ENCODE assay signal across 8 cellular contexts in genomic region chr15:29925227-29926082, GRCh38.
DNase-seq lines count a peak whose midpoint lies in the region; ATAC-seq and TF ChIP-seq lines count a peak whose summit lies in the region.

No MANE protein-coding gene starts in this region.

- H3K4me3 ChIP-seq in GM06990 (replicated peaks; ENCODE audit: low read depth, low read length) (no peak overlapping the region), fibroblast of pulmonary artery (replicated peaks; ENCODE audit: low read depth, low read length) (no peak overlapping the region), osteoblast (ENCODE audit: insufficient read depth, low read length) (no peak overlapping the region)

- H3K27me3 ChIP-seq in GM06990 (replicated peaks; ENCODE audit: control insufficient read depth, insufficient read depth, low read length), result no peaks in the 10 kb centered on the region
- no peaks in the 10 kb centered on the region for H3K27me3 ChIP-seq in osteoblast (ENCODE audit: insufficient read depth, low read length)

- H3K27me3 Mint-ChIP-seq in natural killer cell (ENCODE audit: low read depth in 2 of 2), result peaks cover 18 to 63% of the 10 kb centered on the region in 2 donors

- H3K4me3 Mint-ChIP-seq in natural killer cell, result no peak overlapping the region

- DNase-seq in GM06990 (ENCODE audit: extremely low read depth, insufficient read length) (no peak), M059J (ENCODE audit: low read depth) (peak; percentile 80), fibroblast of pulmonary artery (ENCODE audit: low read depth) (peak; percentile 84), osteoblast (ENCODE audit: insufficient read length, low spot score, missing footprints) (peak; percentile 86), natural killer cell (no peak), NCI-H1105 treated with DMSO at 0.1 percent for 48 hours (lab: John Stamatoyannopoulos, UW) (no peak)
- peak; percentile 45 to 49 for DNase-seq in activated CD4-positive, alpha-beta T cell treated with anti-CD3 and anti-CD28 coated beads, Interleukin-2, amount 50 U/mL, for 48 hours

- H3K4me1 Mint-ChIP-seq in natural killer cell, result no peaks in the 10 kb centered on the region

- H3K9me3 Mint-ChIP-seq in natural killer cell, result no peaks in the 10 kb centered on the region

- no peaks in the 10 kb centered on the region for H3K79me2 ChIP-seq in osteoblast (ENCODE audit: insufficient read depth, low read length)

- H2AFZ ChIP-seq in osteoblast (ENCODE audit: low read length), result no peak overlapping the region

- no peak overlapping the region for H3K27ac Mint-ChIP-seq in natural killer cell

- H3K36me3 ChIP-seq in GM06990 (ENCODE audit: control insufficient read depth, insufficient read depth, low read length) (no peaks in the 10 kb centered on the region), osteoblast (ENCODE audit: insufficient read depth, low read length) (no peaks in the 10 kb centered on the region)

- no peak for ATAC-seq in GM19397 (IDR thresholded peaks at IDR 0.05; ENCODE audit: unreplicated experiment)
- no peak for ATAC-seq in natural killer cell

- H3K36me3 Mint-ChIP-seq in natural killer cell, result no peaks in the 10 kb centered on the region

- no peaks in the 10 kb centered on the region for H4K20me1 ChIP-seq in osteoblast (ENCODE audit: insufficient read depth, low read length)

- no peaks in the 10 kb centered on the region for H3K9me3 ChIP-seq in osteoblast (ENCODE audit: low read depth, low read length)

- H3K4me2 ChIP-seq in osteoblast (ENCODE audit: insufficient read depth, low read length), result peak overlapping the region; percentile 36

- peak overlapping the region; percentile 21 for H3K27ac ChIP-seq in osteoblast (ENCODE audit: low read depth, low read length)

- TF ChIP-seq CTCF in GM06990 (IDR thresholded peaks at IDR 0.05; ENCODE audit: insufficient read depth, low read length, poor library complexity, severe bottlenecking), result peak; percentile 66
- peak; percentile 98 for TF ChIP-seq CTCF in fibroblast of pulmonary artery (IDR thresholded peaks at IDR 0.05; ENCODE audit: low read length, missing control alignments)
- TF ChIP-seq CTCF in osteoblast (IDR thresholded peaks at IDR 0.05; ENCODE audit: extremely low read depth, low read depth, low read length), result peak; percentile 98
- no peak for TF ChIP-seq CTCF in natural killer cell (IDR thresholded peaks at IDR 0.05)

- intact Hi-C loops in natural killer cell (cut with micrococcal nuclease), result no loop called here

- H3K4me1 ChIP-seq in osteoblast (ENCODE audit: insufficient read depth, low read length), result peaks cover 17% of the 10 kb centered on the region

Comparison
In these comparisons a context has a peak if more than half of its experiments do, and no peak if none do; other contexts are left out.
1. DNase-seq: peak in M059J (single experiment), activated CD4-positive, alpha-beta T cell treated with anti-CD3 and anti-CD28 coated beads, Interleukin-2, amount 50 U/mL, for 48 hours (2 of 2), fibroblast of pulmonary artery (single experiment) and osteoblast (single experiment); none in GM06990 (single experiment), natural killer cell (single experiment) and NCI-H1105 treated with DMSO at 0.1 percent for 48 hours (single experiment).